1 cellular context compared by ENCODE assay signal in genomic region chr6:83307849-83308248, GRCh38.
TF ChIP-seq lines count a peak whose summit lies in the region.

No MANE protein-coding gene starts in this region.

TF ChIP-seq in K562, 482 proteins besides CTCF, POLR2A, EP300 and RAD21 (continued from another document):
- TF ChIP-seq BCLAF1 (IDR thresholded peaks at IDR 0.05; ENCODE audit: borderline replicate concordance in 1 of 2, control insufficient read depth in 1 of 2, low read depth in 2 of 2, low read length in 1 of 2) (no peak), EWSR1 (IDR thresholded peaks at IDR 0.05; ENCODE audit: borderline replicate concordance, low read depth, partially characterized antibody) (no peak), MYBL2 (IDR thresholded peaks at IDR 0.05; ENCODE audit: low read depth) (no peak), MYBL2 (CRISPR knock-in tag; IDR thresholded peaks at IDR 0.05; ENCODE audit: borderline replicate concordance) (no peak), ZNF644 (tag; IDR thresholded peaks at IDR 0.05; ENCODE audit: low read depth) (no peak), RFX1 (IDR thresholded peaks at IDR 0.05) (no peak), CBFA2T3 (IDR thresholded peaks at IDR 0.05) (no peak), MAFG (tag; conservative IDR thresholded peaks at IDR 0.05) (0 out of 2 replicates have a peak, but pooled peaks have one; percentile 15), COPS2 (conservative IDR thresholded peaks at IDR 0.05) (no peak), POLR3G (IDR thresholded peaks at IDR 0.05; ENCODE audit: extremely low read depth, insufficient read length, insufficient replicate concordance) (no peak)
